In genomic region chr2:44055229-44055628, GRCh38 we compare ENCODE assay signal across 23 cellular contexts. TPM values are rescaled to one million over a fixed set of nuclear protein-coding genes. Genes with fewer than 3 reads are reported as not detected.
DNase-seq lines count a peak whose midpoint lies in the region; ATAC-seq and TF ChIP-seq lines count a peak whose summit lies in the region.
"Had no signal": no experiment of that assay in that cellular context is flagged by ENCODE, and none has a peak within 500 bp of the region (broad histone marks: within the 10 kb centered on the region; RNA-seq: fewer than 3 reads in every experiment).

No MANE protein-coding gene starts in this region.

- H3K23ac ChIP-seq in mesendoderm (ENCODE audit: low read length), result no peak overlapping the region

- no peaks in the 10 kb centered on the region for H3K4me1 ChIP-seq in DND-41 (ENCODE audit: insufficient read depth, low read length)
- peaks cover 7% of the 10 kb centered on the region for H3K4me1 ChIP-seq in GM23338 (ENCODE audit: insufficient read depth)
- no peaks in the 10 kb centered on the region for H3K4me1 ChIP-seq in mesendoderm (ENCODE audit: control insufficient read depth, low read depth, low read length)
- H3K4me1 ChIP-seq: BE2C had no signal

- no peak overlapping the region for H3K4me2 ChIP-seq in DND-41 (ENCODE audit: insufficient read depth, low read length)
- no peak overlapping the region for H3K4me2 ChIP-seq in GM23338
- H3K4me2 ChIP-seq in mesendoderm (ENCODE audit: low read length), result no peak overlapping the region
- H3K4me2 ChIP-seq: KMS-11 had no signal

- WGBS in mesendoderm (ENCODE audit: extremely low coverage, insufficient coverage, low lambda C conversion rate), result no CpG with 5 or more reads among the region's 2 CpGs

- DNase-seq in DND-41 (no peak), GM23338 (ENCODE audit: low spot score) (no peak), mesendoderm (peak; percentile 45), Ammon's horn (ENCODE audit: low spot score) (no peak)
- DNase-seq: BE2C; CD8-positive, alpha-beta memory T cell; NCI-H1092; NCI-H1417 treated with DMSO at 0.1 percent for 48 hours; NCI-H1694 treated with DMSO at 0.1 percent for 48 hours; NCI-H2081; NCI-H2227 treated with DMSO at 0.1 percent for 48 hours; NCI-H526 treated with DMSO at 0.1 percent for 48 hours; SHP77; SW 1271 had no signal

- H2BK15ac ChIP-seq in mesendoderm (replicated peaks; ENCODE audit: low read depth), result no peak overlapping the region

- H3K9me3 ChIP-seq in DND-41 (ENCODE audit: insufficient read depth, low read length, severe bottlenecking), result no peaks in the 10 kb centered on the region
- H3K9me3 ChIP-seq: BE2C had no signal

- peaks cover 15% of the 10 kb centered on the region for H3K9me3 Mint-ChIP-seq in GM23338
- H3K9me3 Mint-ChIP-seq: CD8-positive, alpha-beta memory T cell; T-helper 1 cell treated with Interleukin-12 subunit alpha and Interleukin-12 subunit beta and Interleukin-4 antibody, amounts not matched to agents 30 μg/mL and 1 μg/mL, for 36 hours had no signal

- H2BK5ac ChIP-seq in mesendoderm (ENCODE audit: low read length), result no peak overlapping the region

- 0 out of 2 replicates have a peak, but pooled peaks cover 3% of the 10 kb centered on the region for H3F3A ChIP-seq in GM23338 (replicated peaks; ENCODE audit: low read depth)

- no peak for TF ChIP-seq CTCF in DND-41 (IDR thresholded peaks at IDR 0.05; ENCODE audit: borderline replicate concordance, extremely low read depth, low read length, poor library complexity, severe bottlenecking)
- no peak; a peak in 1 of 4 replicates for TF ChIP-seq CTCF in GM23338 (conservative IDR thresholded peaks at IDR 0.05; ENCODE audit: low read depth in 2 of 2)
- 0 out of 2 replicates have a peak, but pooled peaks have one; percentile 28 for TF ChIP-seq CTCF in VCaP (conservative IDR thresholded peaks at IDR 0.05)

- no peak overlapping the region for H3K4me3 Mint-ChIP-seq in GM23338
- H3K4me3 Mint-ChIP-seq: CD14-positive monocyte; CD8-positive, alpha-beta memory T cell; IgD-negative memory B cell; T-helper 1 cell treated with Interleukin-12 subunit alpha and Interleukin-12 subunit beta and Interleukin-4 antibody, amounts not matched to agents 30 μg/mL and 1 μg/mL, for 36 hours had no signal

- H3K4me3 ChIP-seq in DND-41 (ENCODE audit: low read depth in 1 of 2, low read length in 2 of 2) (no peak overlapping the region), GM23338 (no peak overlapping the region), mesendoderm (ENCODE audit: low read length) (no peak overlapping the region)

- H3K79me1 ChIP-seq in mesendoderm (ENCODE audit: low read length), result no peaks in the 10 kb centered on the region

- H4K20me1 ChIP-seq in DND-41 (ENCODE audit: insufficient read depth, low read length) (no peaks in the 10 kb centered on the region), GM23338 (replicated peaks; ENCODE audit: insufficient read depth) (no peaks in the 10 kb centered on the region)

- H3K18ac ChIP-seq in mesendoderm (ENCODE audit: low read length), result no peak overlapping the region

- H3K9ac ChIP-seq in DND-41 (ENCODE audit: low read depth, low read length), result no peak overlapping the region
- H3K9ac ChIP-seq in mesendoderm (ENCODE audit: low read length), result no peak overlapping the region
- H3K9ac ChIP-seq: KMS-11 had no signal

- H3K36me3 ChIP-seq in DND-41 (ENCODE audit: insufficient read depth, low read length) (no peaks in the 10 kb centered on the region), GM23338 (ENCODE audit: insufficient read depth) (no peaks in the 10 kb centered on the region), mesendoderm (ENCODE audit: control insufficient read depth, insufficient read depth, low read length) (no peaks in the 10 kb centered on the region)
- H3K36me3 ChIP-seq: BE2C had no signal

- H3K27ac Mint-ChIP-seq in GM23338, result no peak overlapping the region
- H3K27ac Mint-ChIP-seq: CD8-positive, alpha-beta memory T cell; IgD-negative memory B cell; T-helper 1 cell treated with Interleukin-12 subunit alpha and Interleukin-12 subunit beta and Interleukin-4 antibody, amounts not matched to agents 30 μg/mL and 1 μg/mL, for 36 hours had no signal

- peaks cover 22% of the 10 kb centered on the region for H3K4me1 Mint-ChIP-seq in GM23338
- H3K4me1 Mint-ChIP-seq: CD14-positive monocyte; CD8-positive, alpha-beta memory T cell; IgD-negative memory B cell had no signal

- ATAC-seq in DND-41 (ENCODE audit: insufficient read depth, low read depth), result peak; percentile 53; the same call in 2 of the 3 replicates
- ATAC-seq in GM23338, result peak; percentile 20; the same call in 1 of the 3 replicates
- ATAC-seq in HG02571 (IDR thresholded peaks at IDR 0.05; ENCODE audit: unreplicated experiment), result no peak
- no peak for ATAC-seq in HG02623 (IDR thresholded peaks at IDR 0.05; ENCODE audit: unreplicated experiment)
- ATAC-seq: Panc1 had no signal

- 0 out of 2 replicates have a peak, but pooled peaks cover 5% of the 10 kb centered on the region for H3K9me2 ChIP-seq in GM23338 (ENCODE audit: insufficient read depth)

- no peak overlapping the region for H2AFZ ChIP-seq in DND-41 (ENCODE audit: low read depth, low read length)
- H2AFZ ChIP-seq in GM23338, result no peak overlapping the region

- no peak overlapping the region for H2AK5ac ChIP-seq in mesendoderm (ENCODE audit: low read length)

- H3K79me2 ChIP-seq in DND-41 (ENCODE audit: insufficient read depth, low read length) (no peaks in the 10 kb centered on the region), GM23338 (replicated peaks; ENCODE audit: insufficient read depth) (no peaks in the 10 kb centered on the region), mesendoderm (ENCODE audit: control insufficient read depth, insufficient read depth, low read length) (no peaks in the 10 kb centered on the region)

- no peak overlapping the region for H2BK120ac ChIP-seq in mesendoderm (ENCODE audit: low read depth, low read length)

- H3K27me3 ChIP-seq in DND-41 (ENCODE audit: insufficient read depth, low read length, poor library complexity), result no peaks in the 10 kb centered on the region
- peaks cover 19% of the 10 kb centered on the region; the same call in 1 of the 2 replicates for H3K27me3 ChIP-seq in GM23338 (ENCODE audit: insufficient read depth)
- no peaks in the 10 kb centered on the region for H3K27me3 ChIP-seq in mesendoderm (ENCODE audit: insufficient read depth, low read length, poor library complexity)
- H3K27me3 ChIP-seq: BE2C had no signal

- peaks cover 2% of the 10 kb centered on the region for H3K27me3 Mint-ChIP-seq in GM23338 (ENCODE audit: insufficient read depth, low read depth, poor library complexity)
- H3K27me3 Mint-ChIP-seq: CD8-positive, alpha-beta memory T cell; IgD-negative memory B cell had no signal

- peaks cover 14% of the 10 kb centered on the region; the same call in 2 of the 3 replicates for H3K36me3 Mint-ChIP-seq in GM23338 (ENCODE audit: low read depth)
- H3K36me3 Mint-ChIP-seq: CD14-positive monocyte; CD8-positive, alpha-beta memory T cell; IgD-negative memory B cell had no signal

- H4K8ac ChIP-seq in mesendoderm (ENCODE audit: low read depth, low read length), result no peak overlapping the region

- H3K27ac ChIP-seq in DND-41 (ENCODE audit: low read length) (no peak overlapping the region), GM23338 (ENCODE audit: low read depth) (no peak overlapping the region), VCaP (peak overlapping the region; percentile 45), mesendoderm (ENCODE audit: low read depth, low read length) (no peak overlapping the region)
- H3K27ac ChIP-seq: KMS-11, RWPE1 had no signal

- no peak overlapping the region for H3K4ac ChIP-seq in mesendoderm (ENCODE audit: low read depth, low read length)

- H3K56ac ChIP-seq in mesendoderm (ENCODE audit: low read length), result no peak overlapping the region

- no peak overlapping the region for H4K5ac ChIP-seq in mesendoderm (ENCODE audit: low read length)

TF ChIP-seq in GM23338, 12 proteins besides CTCF, POLR2A, EP300 and RAD21 (continues in another document):
- TF ChIP-seq EZH2 (IDR thresholded peaks at IDR 0.05; ENCODE audit: low read depth, unreplicated experiment) (no peak), ZNF114 (CRISPR knock-in tag; IDR thresholded peaks at IDR 0.05) (no peak), POLR2AphosphoS5 (IDR thresholded peaks at IDR 0.05; ENCODE audit: low read depth) (no peak), ETS1 (IDR thresholded peaks at IDR 0.05) (no peak), CREB1 (CRISPR knock-in tag; IDR thresholded peaks at IDR 0.05; ENCODE audit: low read depth) (no peak), NANOG (IDR thresholded peaks at IDR 0.05; ENCODE audit: borderline replicate concordance) (no peak)

RNA-seq across cellular contexts. Expression of gene LRPPRC, which starts 59.4 kb away (rescaled TPM):
- total RNA-seq in GM23338 (2014; rRNA removed; shearing (Covaris generic)), result 200 and 211 TPM in 2 replicates
- polyA plus RNA-seq in GM23338 (2016; fragmentation: Nextera tagmentation; extraction: Ambion mirVana), result 163 and 175 TPM in 2 replicates
- 87.5 TPM for polyA plus RNA-seq in mesendoderm (2013, experiment 1 of 2)
- polyA plus RNA-seq in mesendoderm (2013, experiment 2 of 2), result 86.2 TPM

Comparison
In these comparisons a context has a peak if more than half of its experiments do, and no peak if none do; other contexts are left out.
1. ATAC-seq: peak in DND-41 (single experiment) and GM23338 (single experiment); none in HG02571 (single experiment) and HG02623 (single experiment).